Comparison of ENCODE assay signal across 1 cellular context in the genomic region with DNA sequence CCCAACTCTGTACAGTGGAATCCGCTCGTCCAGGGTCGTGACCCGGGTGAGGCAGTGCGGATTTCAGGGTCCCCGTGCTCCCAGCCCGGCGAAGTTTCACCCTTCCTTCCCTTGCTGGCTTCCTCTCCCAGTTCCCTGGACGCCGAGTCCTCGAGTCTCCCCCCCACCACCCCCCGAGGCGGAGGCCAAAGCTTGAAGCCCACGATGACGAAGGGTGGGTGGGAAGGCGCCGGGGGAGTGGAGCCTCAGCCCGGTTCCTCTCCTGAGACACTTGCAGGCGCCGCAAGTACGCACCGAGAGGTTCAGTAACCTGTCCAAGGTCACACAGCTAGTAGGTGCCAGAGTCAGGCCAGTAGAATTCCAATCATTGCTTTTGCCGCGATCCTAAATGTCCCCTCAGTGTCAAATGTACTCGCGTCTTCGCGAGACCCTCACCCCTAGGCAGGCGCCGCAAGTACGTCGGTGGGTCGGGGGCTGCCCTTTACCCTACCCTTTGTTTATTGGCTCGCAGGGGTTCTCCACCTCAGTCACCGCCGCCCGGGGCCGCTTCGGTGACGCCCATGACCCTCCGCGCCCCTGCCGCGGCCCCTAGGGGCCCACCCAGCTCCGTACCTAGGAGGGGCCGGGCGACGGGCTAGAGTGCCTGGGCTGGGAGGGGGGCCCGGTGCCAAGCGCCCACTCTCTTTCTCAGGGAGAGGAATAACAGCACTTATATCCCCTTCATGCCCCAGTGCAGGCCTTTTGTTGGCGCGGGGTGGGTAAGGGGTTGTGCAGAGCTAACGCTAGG.
TF ChIP-seq lines count a peak whose summit lies in the region.

No MANE protein-coding gene starts in this region.

TF ChIP-seq in HepG2, 621 proteins besides CTCF, POLR2A, EP300 and RAD21:
- TF ChIP-seq TP53 (CRISPR knock-in tag; conservative IDR thresholded peaks at IDR 0.05) (no peak), CREBL2 (CRISPR knock-in tag; IDR thresholded peaks at IDR 0.05; ENCODE audit: borderline replicate concordance) (no peak), ZNF768 (CRISPR knock-in tag; IDR thresholded peaks at IDR 0.05) (peak; percentile 85)
- TF ChIP-seq, protein P1, sequence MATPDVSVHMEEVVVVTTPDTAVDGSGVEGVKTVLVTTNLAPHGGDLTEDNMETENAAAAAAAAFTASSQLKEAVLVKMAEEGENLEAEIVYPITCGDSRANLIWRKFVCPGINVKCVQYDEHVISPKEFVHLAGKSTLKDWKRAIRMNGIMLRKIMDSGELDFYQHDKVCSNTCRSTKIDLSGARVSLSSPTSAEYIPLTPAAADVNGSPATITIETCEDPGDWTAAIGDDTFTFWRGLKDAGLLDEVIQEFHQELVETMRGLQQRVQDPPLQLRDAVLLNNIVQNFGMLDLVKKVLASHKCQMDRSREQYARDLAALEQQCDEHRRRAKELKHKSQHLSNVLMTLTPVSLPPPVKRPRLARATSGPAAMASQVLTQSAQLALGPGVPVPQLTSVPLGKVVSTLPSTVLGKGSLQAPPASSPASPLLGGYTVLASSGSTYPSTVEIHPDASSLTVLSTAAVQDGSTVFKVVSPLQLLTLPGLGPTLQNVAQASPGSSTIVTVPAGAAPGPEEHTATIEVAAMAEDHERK (CRISPR knock-in tag; IDR thresholded peaks at IDR 0.05; ENCODE audit: low read depth) = no peak
